Comparison of ENCODE assay signal across 26 cellular contexts in genomic region chr3:50698269-50698668, GRCh38. TPM values are rescaled to one million over a fixed set of nuclear protein-coding genes. Genes with fewer than 3 reads are reported as not detected.
A peak's percentile ranks its signal among the peaks of the same experiment; 100 is the strongest.
DNase-seq lines count a peak whose midpoint lies in the region; ATAC-seq, FAIRE-seq and TF ChIP-seq lines count a peak whose summit lies in the region.
"Had no signal": no experiment of that assay in that cellular context is flagged by ENCODE, and none has a peak within 500 bp of the region (broad histone marks: within the 10 kb centered on the region; RNA-seq: fewer than 3 reads in every experiment).

No MANE protein-coding gene starts in this region.

- no peak overlapping the region for H3K27ac Mint-ChIP-seq in activated CD8-positive, alpha-beta T cell treated with anti-CD3 and anti-CD28 coated beads, Interleukin-2, amount 10 ng/mL, durations not matched to agents 7 days and 5 days
- H3K27ac Mint-ChIP-seq: CD14-positive monocyte; CD4-positive, alpha-beta memory T cell; CD4-positive, CD25-positive, alpha-beta regulatory T cell; CD8-positive, alpha-beta memory T cell had no signal

- H3K4me3 ChIP-seq in HEK293 (ENCODE audit: low read depth, low read length), result no peak overlapping the region
- H3K4me3 ChIP-seq: BLaER1, GM12878 had no signal

- CTCF ChIA-PET in HEK293 (lab: Yijun Ruan, JAX), result no interaction called here
- CTCF ChIA-PET in activated CD8-positive, alpha-beta T cell treated with anti-CD3 and anti-CD28 coated beads, Interleukin-2, amount 10 ng/mL, durations not matched to agents 7 days and 5 days (lab: Charles Lee), result no interaction called here

- FAIRE-seq in A204.1 (lab: Jason Lieb, UNC) (peak; percentile 65), colon (lab: Jason Lieb, UNC) (peak; percentile 21)
- FAIRE-seq: GM12878, GM12892, GM18507 had no signal

- no peaks in the 10 kb centered on the region for H3K4me1 ChIP-seq in HEK293 (ENCODE audit: control insufficient read depth, insufficient read depth, low read length)
- H3K4me1 ChIP-seq: BE2C, BLaER1 had no signal

- no peak overlapping the region for H3K27ac ChIP-seq in HEK293 (ENCODE audit: extremely low read depth, low read depth, low read length)
- H3K27ac ChIP-seq: 22Rv1, BLaER1 had no signal

- no peaks in the 10 kb centered on the region for H3K36me3 ChIP-seq in HEK293 (ENCODE audit: control insufficient read depth in 2 of 2, insufficient read depth in 1 of 2, low read length in 2 of 2)
- H3K36me3 ChIP-seq: BE2C, BLaER1 had no signal

- H3K9me3 Mint-ChIP-seq in activated CD8-positive, alpha-beta T cell treated with anti-CD3 and anti-CD28 coated beads, Interleukin-2, amount 10 ng/mL, durations not matched to agents 7 days and 5 days (ENCODE audit: insufficient read depth), result peaks cover 12% of the 10 kb centered on the region

- H3K9me3 ChIP-seq in HEK293 (ENCODE audit: control insufficient read depth, insufficient read depth, low read depth, low read length), result no peaks in the 10 kb centered on the region
- H3K9me3 ChIP-seq: BE2C had no signal

- no peak for DNase-seq in NCI-H146 treated with DMSO at 0.1 percent for 48 hours (lab: John Stamatoyannopoulos, UW; ENCODE audit: unreplicated experiment)
- no peak for DNase-seq in activated CD8-positive, alpha-beta T cell treated with anti-CD3 and anti-CD28 coated beads, Interleukin-2, amount 10 ng/mL, durations not matched to agents 7 days and 5 days
- DNase-seq: ACHN; BE2C; C1 segment of cervical spinal cord; CD4-positive, alpha-beta memory T cell; CD4-positive, CD25-positive, alpha-beta regulatory T cell; CD8-positive, alpha-beta memory T cell; COR-L47; DMS 273 treated with DMSO at 0.1 percent for 48 hours; DMS153; DMS53; DMS79; DND-41; EL; GF-D8 had no signal

- H3K27me3 Mint-ChIP-seq in activated CD8-positive, alpha-beta T cell treated with anti-CD3 and anti-CD28 coated beads, Interleukin-2, amount 10 ng/mL, durations not matched to agents 7 days and 5 days (ENCODE audit: low read depth), result peaks cover 10% of the 10 kb centered on the region

- H3K4me3 Mint-ChIP-seq in activated CD8-positive, alpha-beta T cell treated with anti-CD3 and anti-CD28 coated beads, Interleukin-2, amount 10 ng/mL, durations not matched to agents 7 days and 5 days, result no peak overlapping the region
- H3K4me3 Mint-ChIP-seq: CD14-positive monocyte; CD4-positive, alpha-beta memory T cell; CD4-positive, CD25-positive, alpha-beta regulatory T cell; CD8-positive, alpha-beta memory T cell had no signal

- no peak for TF ChIP-seq CTCF in HEK293 (tag by site-specific recombination; IDR thresholded peaks at IDR 0.05)

- H3K4me1 Mint-ChIP-seq in activated CD8-positive, alpha-beta T cell treated with anti-CD3 and anti-CD28 coated beads, Interleukin-2, amount 10 ng/mL, durations not matched to agents 7 days and 5 days (ENCODE audit: low read depth), result no peaks in the 10 kb centered on the region
- H3K4me1 Mint-ChIP-seq: CD14-positive monocyte; CD4-positive, CD25-positive, alpha-beta regulatory T cell; CD8-positive, alpha-beta memory T cell had no signal

- peaks cover 2% of the 10 kb centered on the region for H3K36me3 Mint-ChIP-seq in activated CD8-positive, alpha-beta T cell treated with anti-CD3 and anti-CD28 coated beads, Interleukin-2, amount 10 ng/mL, durations not matched to agents 7 days and 5 days (ENCODE audit: low read depth)
- H3K36me3 Mint-ChIP-seq: CD14-positive monocyte; CD4-positive, CD25-positive, alpha-beta regulatory T cell had no signal

- no peak for ATAC-seq in HG03432 (IDR thresholded peaks at IDR 0.05; ENCODE audit: unreplicated experiment)
- no peak for ATAC-seq in activated CD8-positive, alpha-beta T cell treated with anti-CD3 and anti-CD28 coated beads, Interleukin-2, amount 10 ng/mL, durations not matched to agents 7 days and 5 days
- ATAC-seq: GM12878 had no signal

- POLR2A ChIA-PET in HEK293 (lab: Yijun Ruan, JAX), result no interaction called here
- POLR2A ChIA-PET in activated CD8-positive, alpha-beta T cell treated with anti-CD3 and anti-CD28 coated beads, Interleukin-2, amount 10 ng/mL, durations not matched to agents 7 days and 5 days (lab: Charles Lee), result no interaction called here

TF ChIP-seq in HEK293, 187 proteins besides CTCF, POLR2A, EP300 and RAD21:
- TF ChIP-seq BCL6B (tag by site-specific recombination; IDR thresholded peaks at IDR 0.05) (no peak), ZNF423 (tag by site-specific recombination; IDR thresholded peaks at IDR 0.05) (no peak), ZNF280C (tag by site-specific recombination; IDR thresholded peaks at IDR 0.05) (no peak), ZNF473 (tag by site-specific recombination; IDR thresholded peaks at IDR 0.05) (no peak), KLF8 (tag by site-specific recombination; IDR thresholded peaks at IDR 0.05) (no peak), ZNF561 (tag by site-specific recombination; IDR thresholded peaks at IDR 0.05; ENCODE audit: borderline replicate concordance) (no peak), ZBTB7A (tag by site-specific recombination; IDR thresholded peaks at IDR 0.05; ENCODE audit: low read depth) (no peak), ZNF175 (tag by site-specific recombination; IDR thresholded peaks at IDR 0.05) (no peak), ZNF146 (tag by site-specific recombination; IDR thresholded peaks at IDR 0.05) (0 out of 2 replicates have a peak, but pooled peaks have one; percentile 31), ZNF596 (tag by site-specific recombination; IDR thresholded peaks at IDR 0.05) (no peak), ZNF843 (tag by site-specific recombination; IDR thresholded peaks at IDR 0.05) (no peak), ZNF362 (tag by site-specific recombination; IDR thresholded peaks at IDR 0.05) (peak; percentile 53; the same call in 1 of the 2 replicates), ZNF660 (tag by site-specific recombination; IDR thresholded peaks at IDR 0.05) (no peak), ZNF133 (tag by site-specific recombination; IDR thresholded peaks at IDR 0.05) (no peak), ZNF747 (tag by site-specific recombination; IDR thresholded peaks at IDR 0.05) (no peak)

RNA-seq across cellular contexts. Expression of gene DOCK3, which starts 23.5 kb away (rescaled TPM):
- total RNA-seq in activated CD8-positive, alpha-beta T cell treated with anti-CD3 and anti-CD28 coated beads, Interleukin-2, amount 10 ng/mL, durations not matched to agents 7 days and 5 days, result 1 to 10 TPM; 3.2 to 3.4 TPM
